Comparison of ENCODE assay signal across 8 cellular contexts in genomic region chr1:46735708-46736324, GRCh38. TPM values are rescaled to one million over a fixed set of nuclear protein-coding genes. Genes with fewer than 3 reads are reported as not detected.
A peak's percentile ranks its signal among the peaks of the same experiment; 100 is the strongest.
DNase-seq lines count a peak whose midpoint lies in the region; ATAC-seq lines count a peak whose summit lies in the region.

No MANE protein-coding gene starts in this region.

- DNase-seq in AG20443 (ENCODE audit: low spot score) = peak; percentile 70
- peak; percentile 57 for DNase-seq in H4 (ENCODE audit: low spot score)
- DNase-seq in SKM-1 (lab: John Stamatoyannopoulos, UW; ENCODE audit: unreplicated experiment) = peak; percentile 33
- peak; percentile 51 for DNase-seq in glomerular visceral epithelial cell (ENCODE audit: extremely low spot score)
- DNase-seq in smooth muscle cell of the brain vasculature (ENCODE audit: low read depth, low spot score) = peak; percentile 26
- no peak for DNase-seq in NCI-H2081 (lab: John Stamatoyannopoulos, UW)
- DNase-seq in activated CD4-positive, alpha-beta T cell treated with anti-CD3 and anti-CD28 coated beads, Interleukin-2, amount 50 U/mL, for 4 hours = no peak

- ATAC-seq in GM19397 (IDR thresholded peaks at IDR 0.05; ENCODE audit: unreplicated experiment) = no peak

RNA-seq across cellular contexts. Expression of gene EFCAB14, which starts 16.9 kb away (rescaled TPM):
- total RNA-seq in H4 (2014; rRNA removed; shearing (Covaris generic)) = 54.2 and 76.6 TPM in 2 replicates

Comparison
In these comparisons a context has a peak if more than half of its experiments do, and no peak if none do; other contexts are left out.
1. DNase-seq: peak in AG20443 (single experiment), H4 (single experiment), SKM-1 (single experiment), glomerular visceral epithelial cell (single experiment) and smooth muscle cell of the brain vasculature (single experiment); none in NCI-H2081 (0 of 2) and activated CD4-positive, alpha-beta T cell treated with anti-CD3 and anti-CD28 coated beads, Interleukin-2, amount 50 U/mL, for 4 hours (0 of 2).